In genomic region chr3:149783576-149783975, GRCh38 we compare ENCODE assay signal across 11 cellular contexts. TPM values are rescaled to one million over a fixed set of nuclear protein-coding genes. Genes with fewer than 3 reads are reported as not detected.
DNase-seq lines count a peak whose midpoint lies in the region; ATAC-seq and TF ChIP-seq lines count a peak whose summit lies in the region.
"Had no signal": no experiment of that assay in that cellular context is flagged by ENCODE, and none has a peak within 500 bp of the region (broad histone marks: within the 10 kb centered on the region; RNA-seq: fewer than 3 reads in every experiment).

No MANE protein-coding gene starts in this region.

- DNase-seq in RWPE1 (ENCODE audit: low spot score) = peak; percentile 82
- DNase-seq in fibroblast of pulmonary artery (ENCODE audit: low read depth) = peak; percentile 68
- DNase-seq in spleen = no peak
- DNase-seq in cortex of kidney (lab: John Stamatoyannopoulos, UW) = no peak
- DNase-seq in NK-92 (lab: John Stamatoyannopoulos, UW; ENCODE audit: unreplicated experiment) = no peak
- no peak for DNase-seq in GM13976 (ENCODE audit: low spot score)
- DNase-seq: activated naive CD4-positive, alpha-beta T cell treated with Interleukin-2 at 50 U/mL for 16 hours; MM.1S had no signal

- intact Hi-C loops in spleen (cut with DNase I; ENCODE audit: low total_unique reads) = no loop called here

- H3K27ac ChIP-seq in RWPE1 (no peak overlapping the region), spleen (peak overlapping the region in 5 of 8 donors; percentile 17 to 75 (median 67))

- in situ Hi-C loops in GM13976 (cut with MboI; ENCODE audit: low sequenced_read_pairs, unreplicated experiment) = no loop called here

- peaks cover 3 to 40% (median 16%) of the 10 kb centered on the region in 6 donors for H3K4me1 ChIP-seq in spleen

- TF ChIP-seq POLR2A in spleen (IDR thresholded peaks at IDR 0.05) = no peak

- CTCF ChIA-PET in RWPE1 (lab: Yijun Ruan, JAX) = interaction anchor here (2.1 kb wide), 1 partner anchor 12 kb away, joined by 17 read pairs; no protein-coding TSS in a partner anchor

- H3K4me3 ChIP-seq in fibroblast of pulmonary artery (replicated peaks; ENCODE audit: low read depth, low read length) (no peak overlapping the region), spleen (peak overlapping the region in 1 of 8 donors; percentile 24)

- POLR2A ChIA-PET in RWPE1 (lab: Yijun Ruan, JAX; ENCODE audit: low non-redundant PET) = interaction anchor here (0.7 kb wide), 1 partner anchor 28 kb away, joined by 3 read pairs; no protein-coding TSS in a partner anchor

- H3K27me3 ChIP-seq in spleen (replicated peaks in 1 of 7) = peaks cover 0 to 3% (median 0%) of the 10 kb centered on the region in 7 donors

- ATAC-seq in GM18868 (IDR thresholded peaks at IDR 0.05; ENCODE audit: unreplicated experiment) (peak; percentile 35), GM18907 (IDR thresholded peaks at IDR 0.05; ENCODE audit: unreplicated experiment) (no peak)

- H3K36me3 ChIP-seq in spleen = no peaks in the 10 kb centered on the region

- TF ChIP-seq CTCF in RWPE1 (conservative IDR thresholded peaks at IDR 0.05; ENCODE audit: low read depth) (no peak), fibroblast of pulmonary artery (IDR thresholded peaks at IDR 0.05; ENCODE audit: low read length, missing control alignments) (no peak), spleen (IDR thresholded peaks at IDR 0.05 in 8 of 11, conservative IDR thresholded peaks at IDR 0.05 in 3 of 11) (no peak), GM13976 (IDR thresholded peaks at IDR 0.05; ENCODE audit: borderline replicate concordance, control extremely low read depth, extremely low read depth, insufficient read depth, missing control alignments) (no peak)

- H3K9me3 ChIP-seq in spleen = no peaks in the 10 kb centered on the region

RNA-seq across cellular contexts. Expression of gene ANKUB1, which starts 8.8 kb away (rescaled TPM):
- not detected for total RNA-seq in spleen
- polyA plus RNA-seq in spleen = under 1 TPM in 2 of 3 donors, not detected in 1; 0.03 to 0.10 TPM
- total RNA-seq: ureter had no signal

RNA-seq across cellular contexts. Expression of gene RNF13, which starts 29.4 kb away (rescaled TPM):
- total RNA-seq in spleen = 100 to 1,000 TPM in 5 of 7 donors, 10 to 100 TPM in 2; 85.1 to 137 (median 125) TPM
- 10 to 100 TPM; 30.7 to 36.8 (median 34.5) TPM for polyA plus RNA-seq in spleen

RNA-seq across cellular contexts. Expression of gene COMMD2, which starts 31.3 kb away (rescaled TPM):
- total RNA-seq in spleen = 10 to 100 TPM; 22.4 to 36.1 (median 31.9) TPM
- 10 to 100 TPM in 1 of 3 donors, 1 to 10 TPM in 2; 8.9 to 12.5 (median 9.9) TPM for polyA plus RNA-seq in spleen

Comparison
In these comparisons a context has a peak if more than half of its experiments do, and no peak if none do; other contexts are left out.
1. DNase-seq: peak in RWPE1 (single experiment) and fibroblast of pulmonary artery (single experiment); none in spleen (single experiment), cortex of kidney (single experiment), NK-92 (single experiment) and GM13976 (single experiment).